In the genomic region with DNA sequence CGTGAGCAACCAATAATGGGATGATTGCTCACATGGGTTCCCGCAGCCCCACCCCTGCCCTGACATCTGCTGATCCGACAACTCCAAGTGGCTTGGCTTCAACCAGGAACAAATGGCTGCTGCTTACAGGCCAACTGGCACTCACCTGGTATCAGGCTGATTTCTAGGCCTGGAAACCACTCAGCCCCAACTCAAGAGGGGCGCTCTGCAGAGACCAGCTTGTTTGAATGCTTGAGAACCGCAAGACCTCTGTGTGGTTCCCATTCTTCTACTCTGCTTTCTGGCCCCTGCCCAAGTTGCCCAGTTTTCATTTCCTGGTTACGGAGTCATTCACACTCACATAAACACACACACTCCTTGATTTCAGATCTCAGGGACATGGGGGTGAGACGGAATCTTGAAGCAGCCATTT, we compare ENCODE assay signal across 18 cellular contexts. TPM values are rescaled to one million over a fixed set of nuclear protein-coding genes. Genes with fewer than 3 reads are reported as not detected.
DNase-seq lines count a peak whose midpoint lies in the region; ATAC-seq, FAIRE-seq and TF ChIP-seq lines count a peak whose summit lies in the region.
"Had no signal": no experiment of that assay in that cellular context is flagged by ENCODE, and none has a peak within 500 bp of the region (broad histone marks: within the 10 kb centered on the region; RNA-seq: fewer than 3 reads in every experiment).

No MANE protein-coding gene starts in this region.

- H3K4me3 Mint-ChIP-seq in stimulated activated naive B cell treated with anti-CD40 and anti-IgM and Interleukin-4, amounts not matched to agents 10 μg/mL and 1 μg/mL and 100 μg/mL, for 72 hours, result no peak overlapping the region
- H3K4me3 Mint-ChIP-seq: activated T-cell treated with anti-CD3 and anti-CD28 coated beads, Interleukin-2, amount 50 U/mL, for 4 hours; CD4-positive, CD25-positive, alpha-beta regulatory T cell had no signal

- ATAC-seq in stimulated activated naive B cell treated with anti-CD40 and anti-IgM and Interleukin-4, amounts not matched to agents 10 μg/mL and 1 μg/mL and 100 μg/mL, for 72 hours (replicated peaks), result no peak
- ATAC-seq: activated T-cell treated with anti-CD3 and anti-CD28 coated beads, Interleukin-2, amount 50 U/mL, for 4 hours; HepG2; left lobe of liver had no signal

- no peak overlapping the region for H3K27ac Mint-ChIP-seq in stimulated activated naive B cell treated with anti-CD40 and anti-IgM and Interleukin-4, amounts not matched to agents 10 μg/mL and 1 μg/mL and 100 μg/mL, for 72 hours
- H3K27ac Mint-ChIP-seq: CD4-positive, CD25-positive, alpha-beta regulatory T cell had no signal

- H3K4me3 ChIP-seq in bronchial epithelial cell (ENCODE audit: low read depth, low read length), result no peak overlapping the region
- no peak overlapping the region for H3K4me3 ChIP-seq in BE2C (ENCODE audit: low read depth, low read length)
- H3K4me3 ChIP-seq: smooth muscle cell had no signal

- no peaks in the 10 kb centered on the region for H3K36me3 Mint-ChIP-seq in stimulated activated naive B cell treated with anti-CD40 and anti-IgM and Interleukin-4, amounts not matched to agents 10 μg/mL and 1 μg/mL and 100 μg/mL, for 72 hours
- H3K36me3 Mint-ChIP-seq: CD4-positive, CD25-positive, alpha-beta regulatory T cell had no signal

- TF ChIP-seq CTCF in bronchial epithelial cell (IDR thresholded peaks at IDR 0.05; ENCODE audit: insufficient read depth, low read length, severe bottlenecking), result no peak
- no peak for TF ChIP-seq CTCF in BE2C (IDR thresholded peaks at IDR 0.05; ENCODE audit: low read depth, low read length)

- H3K27me3 Mint-ChIP-seq in stimulated activated naive B cell treated with anti-CD40 and anti-IgM and Interleukin-4, amounts not matched to agents 10 μg/mL and 1 μg/mL and 100 μg/mL, for 72 hours, result no peaks in the 10 kb centered on the region
- H3K27me3 Mint-ChIP-seq: CD4-positive, CD25-positive, alpha-beta regulatory T cell had no signal

- H3K4me1 Mint-ChIP-seq in stimulated activated naive B cell treated with anti-CD40 and anti-IgM and Interleukin-4, amounts not matched to agents 10 μg/mL and 1 μg/mL and 100 μg/mL, for 72 hours, result no peaks in the 10 kb centered on the region
- H3K4me1 Mint-ChIP-seq: CD4-positive, CD25-positive, alpha-beta regulatory T cell had no signal

- no peaks in the 10 kb centered on the region for H3K4me1 ChIP-seq in BE2C

- H3K27me3 ChIP-seq in bronchial epithelial cell (ENCODE audit: control insufficient read depth, insufficient read depth, low read length) (no peaks in the 10 kb centered on the region), BE2C (no peaks in the 10 kb centered on the region)

- no peaks in the 10 kb centered on the region for H3K9me3 ChIP-seq in BE2C

- peak; percentile 21 for DNase-seq in H4 (ENCODE audit: low spot score)
- DNase-seq in NCI-H2107 treated with DMSO at 0.1 percent for 48 hours (lab: John Stamatoyannopoulos, UW; ENCODE audit: unreplicated experiment), result peak; percentile 95
- DNase-seq in bronchial epithelial cell (ENCODE audit: low read depth), result peak; percentile 8
- DNase-seq in myocyte (ENCODE audit: low read depth), result peak; percentile 96
- no peak for DNase-seq in stimulated activated naive B cell treated with anti-CD40 and anti-IgM and Interleukin-4, amounts not matched to agents 10 μg/mL and 1 μg/mL and 100 μg/mL, for 72 hours
- DNase-seq in BE2C, result no peak
- no peak for DNase-seq in activated gamma-delta T cell (lab: John Stamatoyannopoulos, UW)
- DNase-seq in NOMO-1 treated with dmso at 0.1 percent for 144 hours (lab: John Stamatoyannopoulos, UW; ENCODE audit: unreplicated experiment), result no peak
- DNase-seq: activated CD4-positive, alpha-beta T cell treated with anti-CD3 and anti-CD28 coated beads for 1 hour; activated T-cell treated with anti-CD3 and anti-CD28 coated beads, Interleukin-2, amount 50 U/mL, for 4 hours; amniotic stem cell; CD4-positive, CD25-positive, alpha-beta regulatory T cell; substantia nigra had no signal

- peak; percentile 23 for FAIRE-seq in bronchial epithelial cell (lab: Jason Lieb, UNC)
- FAIRE-seq: HepG2 had no signal

- H3K36me3 ChIP-seq in bronchial epithelial cell (ENCODE audit: control insufficient read depth, insufficient read depth, low read length) (no peaks in the 10 kb centered on the region), BE2C (no peaks in the 10 kb centered on the region)

- H3K9me3 Mint-ChIP-seq in stimulated activated naive B cell treated with anti-CD40 and anti-IgM and Interleukin-4, amounts not matched to agents 10 μg/mL and 1 μg/mL and 100 μg/mL, for 72 hours, result no peaks in the 10 kb centered on the region
- H3K9me3 Mint-ChIP-seq: activated T-cell treated with anti-CD3 and anti-CD28 coated beads, Interleukin-2, amount 50 U/mL, for 4 hours; CD4-positive, CD25-positive, alpha-beta regulatory T cell had no signal

RNA-seq across cellular contexts. Expression of a gene that starts 52.0 kb away (rescaled TPM):
- total RNA-seq in H4 (2014; rRNA removed; shearing (Covaris generic)), result not detected in 2 replicates
- total RNA-seq in bronchial epithelial cell, result not detected in 2 replicates
- total RNA-seq in myocyte, result not detected in 2 replicates
- polyA plus RNA-seq in myocyte (2012), result not detected
- not detected for polyA plus RNA-seq in BE2C (2012; ENCODE audit: insufficient read depth, insufficient read length, low read depth)
- total RNA-seq: activated T-cell treated with anti-CD3 and anti-CD28 coated beads, Interleukin-2, amount 50 U/mL, for 4 hours; CD4-positive, CD25-positive, alpha-beta regulatory T cell; glomerular endothelial cell; HepG2; left lobe of liver; smooth muscle cell had no signal
- polyA plus RNA-seq: CD4-positive, CD25-positive, alpha-beta regulatory T cell; HepG2; neural cell; smooth muscle cell had no signal

Comparison
In these comparisons a context has a peak if more than half of its experiments do, and no peak if none do; other contexts are left out.
1. DNase-seq: peak in H4 (single experiment), NCI-H2107 treated with DMSO at 0.1 percent for 48 hours (single experiment), bronchial epithelial cell (single experiment) and myocyte (single experiment); none in stimulated activated naive B cell treated with anti-CD40 and anti-IgM and Interleukin-4, amounts not matched to agents 10 μg/mL and 1 μg/mL and 100 μg/mL, for 72 hours (single experiment), BE2C (single experiment), activated gamma-delta T cell (single experiment) and NOMO-1 treated with dmso at 0.1 percent for 144 hours (single experiment).